ENCODE assay signal across 42 cellular contexts in the genomic region with DNA sequence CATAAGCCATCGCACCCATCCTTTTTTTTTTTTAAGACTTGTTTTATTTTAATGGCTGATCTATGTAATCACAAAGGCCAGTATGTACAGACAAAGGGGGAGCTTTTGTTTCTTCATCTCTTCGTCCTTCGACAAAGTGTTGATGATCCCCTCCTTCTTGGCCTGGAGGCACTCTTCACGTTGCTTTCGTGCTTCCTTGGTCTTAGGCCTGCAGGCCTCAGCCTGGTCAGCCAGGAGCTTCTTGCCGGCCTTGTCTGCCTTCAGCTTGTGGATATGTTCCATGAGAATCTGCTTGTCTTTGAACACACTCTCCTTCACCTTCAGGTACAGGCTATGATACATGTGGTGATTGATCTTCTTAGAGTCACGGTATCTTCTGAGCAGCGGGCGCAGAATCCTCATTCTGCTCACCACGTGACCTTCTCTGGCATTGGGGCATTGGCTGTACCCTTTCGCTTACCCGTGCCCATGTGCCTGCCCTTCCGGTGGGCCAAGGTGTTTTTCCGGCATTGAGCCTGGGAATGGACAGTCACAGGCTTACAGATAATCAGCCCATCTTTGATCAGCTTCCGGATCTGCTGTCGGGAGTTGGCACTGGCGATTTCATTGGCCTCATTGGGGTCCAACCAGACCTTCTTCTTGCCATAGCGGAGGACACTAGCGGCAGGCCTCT. TPM values are rescaled to one million over a fixed set of nuclear protein-coding genes. Genes with fewer than 3 reads are reported as not detected.
"Had no signal": no experiment of that assay in that cellular context is flagged by ENCODE, and none has a peak within 500 bp of the region (broad histone marks: within the 10 kb centered on the region; RNA-seq: fewer than 3 reads in every experiment).

No MANE protein-coding gene starts in this region.

- H3K36me3 ChIP-seq: adrenal gland, brain microvascular endothelial cell, breast epithelium, cardiac muscle cell had no signal

- DNase-seq: activated B cell treated with CpG ODN at 0.5 μM for 24 hours; activated CD4-positive, alpha-beta memory T cell treated with anti-CD3 and anti-CD28 coated beads for 36 hours; activated CD4-positive, alpha-beta T cell treated with anti-CD3 and anti-CD28 coated beads for 1 hour; activated CD4-positive, alpha-beta T cell treated with anti-CD3 and anti-CD28 coated beads for 36 hours; activated CD4-positive, alpha-beta T cell treated with anti-CD3 and anti-CD28 coated beads, Interleukin-2, amount 10 ng/mL, durations not matched to agents 24 days and 14 days; activated CD4-positive, alpha-beta T cell treated with anti-CD3 and anti-CD28 coated beads, Interleukin-2, amount 50 U/mL, for 1 hour; activated CD4-positive, alpha-beta T cell treated with anti-CD3 and anti-CD28 coated beads, Interleukin-2, amount 50 U/mL, for 4 hours; activated CD8-positive, alpha-beta memory T cell treated with anti-CD3 and anti-CD28 coated beads, Interleukin-2, amount 50 U/mL, for 4 hours; activated CD8-positive, alpha-beta T cell treated with anti-CD3 and anti-CD28 coated beads for 36 hours; activated effector memory CD4-positive, alpha-beta T cell treated with anti-CD3 and anti-CD28 coated beads, Interleukin-2, amount 50 U/mL, for 16 hours; activated gamma-delta T cell treated with Interleukin-2 at 50 U/mL for 16 hours; activated naive CD4-positive, alpha-beta T cell; activated naive CD4-positive, alpha-beta T cell treated with anti-CD3 and anti-CD28 coated beads for 36 hours; activated naive CD4-positive, alpha-beta T cell treated with anti-CD3 and anti-CD28 coated beads, Interleukin-2, amount 50 U/mL, for 16 hours; activated naive CD8-positive, alpha-beta T cell treated with anti-CD3 and anti-CD28 coated beads for 36 hours; activated T-cell treated with anti-CD3 and anti-CD28 coated beads for 4 hours; activated T-cell treated with anti-CD3 and anti-CD28 coated beads, Interleukin-2, amount 50 U/mL, for 1 hour; activated T-cell treated with anti-CD3 and anti-CD28 coated beads, Interleukin-2, amount 50 U/mL, for 4 hours; activated T-cell treated with anti-CD3 and anti-CD28 coated beads, Interleukin-2, amount 50 U/mL, for 72 hours; adrenal gland; amniotic stem cell; aorta; body of pancreas; brain microvascular endothelial cell; caudate nucleus; cerebellar nuclear complex; SW 1271; T-helper 2 cell; T-helper 9 cell had no signal

- H3K27ac ChIP-seq: adrenal gland, body of pancreas, brain microvascular endothelial cell, breast epithelium, cardiac muscle cell, VCaP had no signal

- ATAC-seq: activated CD4-positive, alpha-beta T cell treated with anti-CD3 and anti-CD28 coated beads for 36 hours; activated CD8-positive, alpha-beta T cell treated with anti-CD3 and anti-CD28 coated beads for 36 hours; activated naive CD4-positive, alpha-beta T cell treated with anti-CD3 and anti-CD28 coated beads, Interleukin-2, amount 50 U/mL, for 72 hours; activated T-cell treated with anti-CD3 and anti-CD28 coated beads, Interleukin-2, amount 50 U/mL, for 4 hours; activated T-cell treated with anti-CD3 and anti-CD28 coated beads, Interleukin-2, amount 50 U/mL, for 72 hours; activated T-helper 17 cell treated with anti-CD3 and anti-CD28 coated beads, Interleukin-2, amount 50 U/mL, for 72 hours; body of pancreas had no signal

- H3K4me1 ChIP-seq: adrenal gland, breast epithelium had no signal

- H3K4me1 Mint-ChIP-seq: activated B cell treated with CpG ODN at 0.5 μM for 24 hours; activated CD4-positive, alpha-beta T cell treated with anti-CD3 and anti-CD28 coated beads for 36 hours; activated CD4-positive, alpha-beta T cell treated with anti-CD3 and anti-CD28 coated beads, Interleukin-2, amount 10 ng/mL, durations not matched to agents 24 days and 14 days; activated naive CD8-positive, alpha-beta T cell treated with anti-CD3 and anti-CD28 coated beads for 36 hours; activated T-helper 17 cell treated with anti-CD3 and anti-CD28 coated beads, Interleukin-2, amount 50 U/mL, for 72 hours; central memory CD8-positive, alpha-beta T cell had no signal

- H3K27ac Mint-ChIP-seq: activated B cell treated with CpG ODN at 0.5 μM for 24 hours; activated CD4-positive, alpha-beta memory T cell treated with anti-CD3 and anti-CD28 coated beads for 36 hours; activated CD4-positive, alpha-beta T cell treated with anti-CD3 and anti-CD28 coated beads for 36 hours; activated CD4-positive, alpha-beta T cell treated with anti-CD3 and anti-CD28 coated beads, Interleukin-2, amount 10 ng/mL, durations not matched to agents 24 days and 14 days; activated CD8-positive, alpha-beta T cell treated with anti-CD3 and anti-CD28 coated beads for 36 hours; activated naive CD4-positive, alpha-beta T cell treated with anti-CD3 and anti-CD28 coated beads for 36 hours; activated naive CD4-positive, alpha-beta T cell treated with anti-CD3 and anti-CD28 coated beads, Interleukin-2, amount 50 U/mL, for 72 hours; activated naive CD8-positive, alpha-beta T cell treated with anti-CD3 and anti-CD28 coated beads for 36 hours; activated T-cell treated with anti-CD3 and anti-CD28 coated beads, Interleukin-2, amount 50 U/mL, for 72 hours; activated T-helper 1 cell treated with anti-CD3 and anti-CD28 coated beads, Interleukin-12 subunit alpha, Interleukin-12 subunit beta, Interleukin-2, Interleukin-4 antibody, amounts not matched to agents 30 ng/mL and 10 ng/mL and 1 ng/mL, durations not matched to agents 14 hours and 24 hours and 36 hours; activated T-helper 17 cell treated with anti-CD3 and anti-CD28 coated beads, Interleukin-2, amount 50 U/mL, for 72 hours; T-helper 2 cell treated with Interferon-gamma antibody and Interleukin-4, amounts not matched to agents 5 μg/mL and 100 μg/mL, for 36 hours had no signal

- H3K27me3 ChIP-seq: adrenal gland, body of pancreas, brain microvascular endothelial cell, breast epithelium had no signal

- H3K9me3 ChIP-seq: adrenal gland, body of pancreas, breast epithelium had no signal

- H3K4me3 ChIP-seq: adrenal gland, body of pancreas, breast epithelium, cardiac muscle cell had no signal

- H3K4me3 Mint-ChIP-seq: activated B cell treated with CpG ODN at 0.5 μM for 24 hours; activated CD4-positive, alpha-beta memory T cell treated with anti-CD3 and anti-CD28 coated beads for 36 hours; activated CD4-positive, alpha-beta T cell treated with anti-CD3 and anti-CD28 coated beads for 36 hours; activated CD4-positive, alpha-beta T cell treated with anti-CD3 and anti-CD28 coated beads, Interleukin-2, amount 10 ng/mL, durations not matched to agents 24 days and 14 days; activated CD8-positive, alpha-beta T cell treated with anti-CD3 and anti-CD28 coated beads for 36 hours; activated naive CD4-positive, alpha-beta T cell treated with anti-CD3 and anti-CD28 coated beads for 36 hours; activated naive CD8-positive, alpha-beta T cell treated with anti-CD3 and anti-CD28 coated beads for 36 hours; activated T-cell treated with anti-CD3 and anti-CD28 coated beads, Interleukin-2, amount 50 U/mL, for 4 hours; activated T-cell treated with anti-CD3 and anti-CD28 coated beads, Interleukin-2, amount 50 U/mL, for 72 hours; activated T-helper 1 cell treated with anti-CD3 and anti-CD28 coated beads, Interleukin-12 subunit alpha, Interleukin-12 subunit beta, Interleukin-2, Interleukin-4 antibody, amounts not matched to agents 30 ng/mL and 10 ng/mL and 1 ng/mL, durations not matched to agents 14 hours and 24 hours and 36 hours; activated T-helper 17 cell treated with anti-CD3 and anti-CD28 coated beads, Interleukin-2, amount 50 U/mL, for 72 hours; central memory CD8-positive, alpha-beta T cell; T-helper 2 cell treated with Interferon-gamma antibody and Interleukin-4, amounts not matched to agents 5 μg/mL and 100 μg/mL, for 36 hours had no signal

- FAIRE-seq: astrocyte, TTC549 had no signal

- H3K9me3 Mint-ChIP-seq: activated B cell treated with CpG ODN at 0.5 μM for 24 hours; activated CD4-positive, alpha-beta memory T cell treated with anti-CD3 and anti-CD28 coated beads for 36 hours; activated CD4-positive, alpha-beta T cell treated with anti-CD3 and anti-CD28 coated beads, Interleukin-2, amount 10 ng/mL, durations not matched to agents 24 days and 14 days; activated CD8-positive, alpha-beta T cell treated with anti-CD3 and anti-CD28 coated beads for 36 hours; activated naive CD4-positive, alpha-beta T cell treated with anti-CD3 and anti-CD28 coated beads for 36 hours; activated naive CD4-positive, alpha-beta T cell treated with anti-CD3 and anti-CD28 coated beads, Interleukin-2, amount 50 U/mL, for 72 hours; activated naive CD8-positive, alpha-beta T cell treated with anti-CD3 and anti-CD28 coated beads for 36 hours; activated T-cell treated with anti-CD3 and anti-CD28 coated beads, Interleukin-2, amount 50 U/mL, for 4 hours; activated T-cell treated with anti-CD3 and anti-CD28 coated beads, Interleukin-2, amount 50 U/mL, for 72 hours; activated T-helper 1 cell treated with anti-CD3 and anti-CD28 coated beads, Interleukin-12 subunit alpha, Interleukin-12 subunit beta, Interleukin-2, Interleukin-4 antibody, amounts not matched to agents 30 ng/mL and 10 ng/mL and 1 ng/mL, durations not matched to agents 14 hours and 24 hours and 36 hours; activated T-helper 17 cell treated with anti-CD3 and anti-CD28 coated beads, Interleukin-2, amount 50 U/mL, for 72 hours; central memory CD8-positive, alpha-beta T cell; T-helper 2 cell treated with Interferon-gamma antibody and Interleukin-4, amounts not matched to agents 5 μg/mL and 100 μg/mL, for 36 hours had no signal

- H3K27me3 Mint-ChIP-seq: activated CD4-positive, alpha-beta T cell treated with anti-CD3 and anti-CD28 coated beads for 36 hours had no signal

- H3K36me3 Mint-ChIP-seq: activated CD4-positive, alpha-beta memory T cell treated with anti-CD3 and anti-CD28 coated beads for 36 hours; activated naive CD4-positive, alpha-beta T cell treated with anti-CD3 and anti-CD28 coated beads, Interleukin-2, amount 50 U/mL, for 72 hours; activated naive CD8-positive, alpha-beta T cell treated with anti-CD3 and anti-CD28 coated beads for 36 hours had no signal

RNA-seq across cellular contexts. Expression of a gene that starts 36.0 kb away (rescaled TPM):
- total RNA-seq: activated B cell treated with CpG ODN at 0.5 μM for 24 hours; activated CD4-positive, alpha-beta memory T cell treated with anti-CD3 and anti-CD28 coated beads for 36 hours; activated CD4-positive, alpha-beta T cell treated with anti-CD3 and anti-CD28 coated beads for 36 hours; activated CD4-positive, alpha-beta T cell treated with anti-CD3 and anti-CD28 coated beads, Interleukin-2, amount 10 ng/mL, durations not matched to agents 24 days and 14 days; activated CD8-positive, alpha-beta memory T cell treated with anti-CD3 and anti-CD28 coated beads for 36 hours; activated CD8-positive, alpha-beta T cell treated with anti-CD3 and anti-CD28 coated beads for 36 hours; activated naive CD4-positive, alpha-beta T cell treated with anti-CD3 and anti-CD28 coated beads for 36 hours; activated naive CD4-positive, alpha-beta T cell treated with anti-CD3 and anti-CD28 coated beads, Interleukin-2, amount 50 U/mL, for 72 hours; activated naive CD8-positive, alpha-beta T cell treated with anti-CD3 and anti-CD28 coated beads for 36 hours; activated T-cell treated with anti-CD3 and anti-CD28 coated beads, Interleukin-2, amount 50 U/mL, for 4 hours; activated T-cell treated with anti-CD3 and anti-CD28 coated beads, Interleukin-2, amount 50 U/mL, for 72 hours; activated T-helper 1 cell treated with anti-CD3 and anti-CD28 coated beads, Interleukin-12 subunit alpha, Interleukin-12 subunit beta, Interleukin-2, Interleukin-4 antibody, amounts not matched to agents 30 ng/mL and 10 ng/mL and 1 ng/mL, durations not matched to agents 14 hours and 24 hours and 36 hours; activated T-helper 17 cell treated with anti-CD3 and anti-CD28 coated beads, Interleukin-2, amount 50 U/mL, for 72 hours; adrenal gland; aorta; astrocyte; body of pancreas; breast epithelium; cardiac muscle cell; chondrocyte; T-helper 1 cell treated with Interleukin-12 subunit alpha and Interleukin-12 subunit beta and Interleukin-4 antibody, amounts not matched to agents 30 ng/mL and 1 ng/mL, for 36 hours had no signal
- polyA plus RNA-seq: adrenal gland, aorta, cardiac muscle cell had no signal
